Comparison of ENCODE assay signal across 10 cellular contexts in the genomic region with DNA sequence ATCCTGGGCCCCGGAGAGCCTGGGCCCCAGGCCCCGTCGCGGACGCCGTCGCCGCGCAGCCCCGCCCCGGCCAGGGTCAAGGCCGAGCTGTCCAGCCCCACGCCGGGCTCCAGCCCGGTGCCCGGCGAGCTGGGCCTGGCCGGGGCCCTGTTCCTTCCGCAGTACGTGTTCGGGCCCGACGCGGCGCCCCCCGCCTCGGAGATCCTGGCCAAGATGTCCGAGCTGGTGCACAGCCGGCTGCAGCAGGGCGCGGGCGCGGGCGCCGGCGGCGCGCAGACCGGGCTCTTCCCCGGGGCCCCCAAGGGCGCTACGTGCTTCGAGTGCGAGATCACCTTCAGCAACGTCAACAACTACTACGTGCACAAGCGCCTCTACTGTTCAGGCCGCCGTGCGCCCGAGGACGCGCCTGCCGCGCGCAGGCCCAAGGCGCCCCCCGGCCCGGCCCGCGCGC. TPM values are rescaled to one million over a fixed set of nuclear protein-coding genes. Genes with fewer than 3 reads are reported as not detected.
A peak's percentile ranks its signal among the peaks of the same experiment; 100 is the strongest.
DNase-seq lines count a peak whose midpoint lies in the region; TF ChIP-seq lines count a peak whose summit lies in the region.
"Had no signal": no experiment of that assay in that cellular context is flagged by ENCODE, and none has a peak within 500 bp of the region (broad histone marks: within the 10 kb centered on the region; RNA-seq: fewer than 3 reads in every experiment).

No MANE protein-coding gene starts in this region.

- no peak for TF ChIP-seq CTCF in foreskin fibroblast (IDR thresholded peaks at IDR 0.05; ENCODE audit: low read depth, low read length)

- intact Hi-C loops in activated CD4-positive, alpha-beta T cell treated with anti-CD3 and anti-CD28 coated beads, Interleukin-2, amount 10 ng/mL, durations not matched to agents 24 days and 14 days (cut with micrococcal nuclease): loop anchor here (5.0 to 10.0 kb wide), 2 partner anchors 76 to 579 kb away; a partner anchor contains a TSS

- peaks cover 3% of the 10 kb centered on the region for H3K4me1 Mint-ChIP-seq in activated CD4-positive, alpha-beta T cell treated with anti-CD3 and anti-CD28 coated beads, Interleukin-2, amount 10 ng/mL, durations not matched to agents 24 days and 14 days
- peaks cover 9% of the 10 kb centered on the region for H3K4me1 Mint-ChIP-seq in activated naive CD8-positive, alpha-beta T cell treated with anti-CD3 and anti-CD28 coated beads for 36 hours

- peak overlapping the region in 1 of 2 donors; percentile 24 for H3K4me3 ChIP-seq in foreskin fibroblast (ENCODE audit: low read depth in 1 of 2, low read length in 2 of 2)

- no peaks in the 10 kb centered on the region for H3K9me3 Mint-ChIP-seq in activated CD4-positive, alpha-beta T cell treated with anti-CD3 and anti-CD28 coated beads, Interleukin-2, amount 10 ng/mL, durations not matched to agents 24 days and 14 days
- no peaks in the 10 kb centered on the region for H3K9me3 Mint-ChIP-seq in activated naive CD8-positive, alpha-beta T cell treated with anti-CD3 and anti-CD28 coated beads for 36 hours
- H3K9me3 Mint-ChIP-seq: IgD-negative memory B cell had no signal

- H3K27me3 Mint-ChIP-seq in activated CD4-positive, alpha-beta T cell treated with anti-CD3 and anti-CD28 coated beads, Interleukin-2, amount 10 ng/mL, durations not matched to agents 24 days and 14 days: no peaks in the 10 kb centered on the region
- no peaks in the 10 kb centered on the region for H3K27me3 Mint-ChIP-seq in activated naive CD8-positive, alpha-beta T cell treated with anti-CD3 and anti-CD28 coated beads for 36 hours
- H3K27me3 Mint-ChIP-seq: IgD-negative memory B cell had no signal

- H3K4me3 Mint-ChIP-seq in activated CD4-positive, alpha-beta T cell treated with anti-CD3 and anti-CD28 coated beads, Interleukin-2, amount 10 ng/mL, durations not matched to agents 24 days and 14 days: no peak overlapping the region
- no peak overlapping the region for H3K4me3 Mint-ChIP-seq in activated naive CD8-positive, alpha-beta T cell treated with anti-CD3 and anti-CD28 coated beads for 36 hours

- H3K36me3 Mint-ChIP-seq in activated CD4-positive, alpha-beta T cell treated with anti-CD3 and anti-CD28 coated beads, Interleukin-2, amount 10 ng/mL, durations not matched to agents 24 days and 14 days (ENCODE audit: low read depth): peaks cover 6% of the 10 kb centered on the region
- H3K36me3 Mint-ChIP-seq in activated naive CD8-positive, alpha-beta T cell treated with anti-CD3 and anti-CD28 coated beads for 36 hours: peaks cover 3% of the 10 kb centered on the region

- DNase-seq in AG08395 (ENCODE audit: low spot score): peak; percentile 28
- DNase-seq in NCI-H524 treated with DMSO at 0.1 percent for 48 hours (lab: John Stamatoyannopoulos, UW): peak; percentile 28
- DNase-seq in foreskin fibroblast: peak; percentile 37 to 71
- peak in 46 of 56 donors; percentile 9 to 79 (median 48) for DNase-seq in nucleus accumbens (lab: John Stamatoyannopoulos, UW)
- DNase-seq in NCI-H187 treated with DMSO at 0.1 percent for 48 hours (lab: John Stamatoyannopoulos, UW): no peak
- no peak for DNase-seq in activated CD4-positive, alpha-beta T cell treated with anti-CD3 and anti-CD28 coated beads for 48 hours
- DNase-seq in activated CD4-positive, alpha-beta T cell treated with anti-CD3 and anti-CD28 coated beads, Interleukin-2, amount 10 ng/mL, durations not matched to agents 24 days and 14 days: no peak
- DNase-seq in activated naive CD8-positive, alpha-beta T cell treated with anti-CD3 and anti-CD28 coated beads for 36 hours: no peak
- DNase-seq: SIG-M5 had no signal

- H3K27ac Mint-ChIP-seq in activated CD4-positive, alpha-beta T cell treated with anti-CD3 and anti-CD28 coated beads, Interleukin-2, amount 10 ng/mL, durations not matched to agents 24 days and 14 days: no peak overlapping the region
- no peak overlapping the region for H3K27ac Mint-ChIP-seq in activated naive CD8-positive, alpha-beta T cell treated with anti-CD3 and anti-CD28 coated beads for 36 hours
- H3K27ac Mint-ChIP-seq: IgD-negative memory B cell had no signal

RNA-seq across cellular contexts. Expression of a gene that starts 36.8 kb away (rescaled TPM):
- 106 and 118 TPM in 2 replicates for total RNA-seq in activated CD4-positive, alpha-beta T cell treated with anti-CD3 and anti-CD28 coated beads, Interleukin-2, amount 10 ng/mL, durations not matched to agents 24 days and 14 days
- total RNA-seq in activated naive CD8-positive, alpha-beta T cell treated with anti-CD3 and anti-CD28 coated beads for 36 hours: 10 to 100 TPM; 84.3 to 86.8 TPM

Comparison
In these comparisons a context has a peak if more than half of its experiments do, and no peak if none do; other contexts are left out.
1. DNase-seq: peak in AG08395 (single experiment), NCI-H524 treated with DMSO at 0.1 percent for 48 hours (single experiment), foreskin fibroblast (2 of 2) and nucleus accumbens (46 of 56); none in NCI-H187 treated with DMSO at 0.1 percent for 48 hours (single experiment), activated CD4-positive, alpha-beta T cell treated with anti-CD3 and anti-CD28 coated beads for 48 hours (single experiment), activated CD4-positive, alpha-beta T cell treated with anti-CD3 and anti-CD28 coated beads, Interleukin-2, amount 10 ng/mL, durations not matched to agents 24 days and 14 days (single experiment) and activated naive CD8-positive, alpha-beta T cell treated with anti-CD3 and anti-CD28 coated beads for 36 hours (single experiment).